In genomic region chr7:143205560-143206293, GRCh38 we compare ENCODE assay signal across 10 cellular contexts. TPM values are rescaled to one million over a fixed set of nuclear protein-coding genes. Genes with fewer than 3 reads are reported as not detected.
DNase-seq lines count a peak whose midpoint lies in the region; ATAC-seq and TF ChIP-seq lines count a peak whose summit lies in the region.
"Had no signal": no experiment of that assay in that cellular context is flagged by ENCODE, and none has a peak within 500 bp of the region (broad histone marks: within the 10 kb centered on the region; RNA-seq: fewer than 3 reads in every experiment).

No MANE protein-coding gene starts in this region.

- TF ChIP-seq CTCF in OCI-LY7 (conservative IDR thresholded peaks at IDR 0.05; ENCODE audit: low read length) (no peak), lung (IDR thresholded peaks at IDR 0.05; ENCODE audit: control extremely low read depth, extremely low read depth) (no peak), foreskin keratinocyte (conservative IDR thresholded peaks at IDR 0.05) (no peak)

- H3K36me3 ChIP-seq in OCI-LY7 (ENCODE audit: insufficient read depth, low read length), result no peaks in the 10 kb centered on the region
- H3K36me3 ChIP-seq in lung (ENCODE audit: control insufficient read depth in 2 of 2, insufficient read depth in 2 of 2, low read length in 2 of 2), result no peaks in the 10 kb centered on the region

- H3K9me3 ChIP-seq in OCI-LY7 (ENCODE audit: low read length), result no peaks in the 10 kb centered on the region
- no peaks in the 10 kb centered on the region for H3K9me3 ChIP-seq in lung (ENCODE audit: control insufficient read depth in 2 of 2, insufficient read depth in 1 of 2, low read length in 1 of 2)

- DNase-seq in activated naive CD4-positive, alpha-beta T cell treated with anti-CD3 and anti-CD28 coated beads, Interleukin-2, amount 10 ng/mL, durations not matched to agents 7 days and 5 days, result peak; percentile 38
- DNase-seq in activated naive CD4-positive, alpha-beta T cell treated with Interleukin-2 at 50 U/mL for 16 hours, result no peak
- DNase-seq in OCI-LY7 (ENCODE audit: low spot score) (peak; percentile 60), lung (ENCODE audit: low spot score) (peak; percentile 40), ecto neural progenitor cell (ENCODE audit: low spot score) (no peak), foreskin keratinocyte (no peak)

- intact Hi-C loops in OCI-LY7 (cut with micrococcal nuclease; ENCODE audit: unreplicated experiment), result no loop called here

- no peaks in the 10 kb centered on the region for H4K20me1 ChIP-seq in OCI-LY7 (ENCODE audit: insufficient read depth, low read length)

- H3K27ac ChIP-seq in OCI-LY7 (ENCODE audit: low read depth, low read length, poor library complexity, severe bottlenecking), result no peak overlapping the region
- no peak overlapping the region for H3K27ac ChIP-seq in lung (ENCODE audit: low read depth in 1 of 2, low read length in 1 of 2)
- no peak overlapping the region for H3K27ac ChIP-seq in foreskin keratinocyte
- H3K27ac ChIP-seq: VCaP had no signal

- no peaks in the 10 kb centered on the region for H3K9me3 Mint-ChIP-seq in activated naive CD4-positive, alpha-beta T cell treated with anti-CD3 and anti-CD28 coated beads, Interleukin-2, amount 10 ng/mL, durations not matched to agents 7 days and 5 days

- no peaks in the 10 kb centered on the region for H3K9me2 ChIP-seq in OCI-LY7 (ENCODE audit: insufficient read depth, low read length)

- H3K4me1 ChIP-seq in OCI-LY7 (ENCODE audit: insufficient read depth, low read length, poor library complexity, severe bottlenecking) (peaks cover 11% of the 10 kb centered on the region), lung (ENCODE audit: control insufficient read depth in 2 of 2, insufficient read depth in 2 of 2, low read length in 2 of 2) (peaks cover 0 to 3% of the 10 kb centered on the region in 2 donors), foreskin keratinocyte (no peaks in the 10 kb centered on the region)

- H3K4me3 Mint-ChIP-seq in activated naive CD4-positive, alpha-beta T cell treated with anti-CD3 and anti-CD28 coated beads, Interleukin-2, amount 10 ng/mL, durations not matched to agents 7 days and 5 days, result no peak overlapping the region

- H3K36me3 Mint-ChIP-seq in activated naive CD4-positive, alpha-beta T cell treated with anti-CD3 and anti-CD28 coated beads, Interleukin-2, amount 10 ng/mL, durations not matched to agents 7 days and 5 days, result no peaks in the 10 kb centered on the region

- CTCF ChIA-PET in activated naive CD4-positive, alpha-beta T cell treated with anti-CD3 and anti-CD28 coated beads, Interleukin-2, amount 10 ng/mL, durations not matched to agents 7 days and 5 days (lab: Charles Lee), result interaction anchor here (0.8 to 1.7 kb wide), 2 partner anchors 10 to 200 kb away, joined by 3 to 6 read pairs; no protein-coding TSS in a partner anchor
- CTCF ChIA-PET in OCI-LY7 (lab: Charles Lee; ENCODE audit: unreplicated experiment), result interaction anchor here (0.8 kb wide), 1 partner anchor 10 kb away, joined by 4 read pairs; no protein-coding TSS in a partner anchor

- H3K4me3 ChIP-seq in OCI-LY7 (ENCODE audit: low read depth, low read length, poor library complexity, severe bottlenecking) (peak overlapping the region; percentile 23), lung (no peak overlapping the region)

- H3K79me2 ChIP-seq in OCI-LY7 (ENCODE audit: insufficient read depth, low read depth, low read length), result no peaks in the 10 kb centered on the region

- peak; percentile 89 for ATAC-seq in HG02884 (IDR thresholded peaks at IDR 0.05; ENCODE audit: unreplicated experiment)
- ATAC-seq in lung (ENCODE audit: insufficient read depth, low FRiP score), result peak; percentile 73
- ATAC-seq in foreskin keratinocyte, result no peak
- ATAC-seq in GM18520 (IDR thresholded peaks at IDR 0.05; ENCODE audit: unreplicated experiment), result no peak

- no TSS peak for BruUV-seq in OCI-LY7 (replicated peaks; lab: Mats Ljungman, UMichigan)

- H2AFZ ChIP-seq in OCI-LY7 (ENCODE audit: low read length), result peak overlapping the region; percentile 61; the same call in 1 of the 2 replicates

- no peak overlapping the region for H3K27ac Mint-ChIP-seq in activated naive CD4-positive, alpha-beta T cell treated with anti-CD3 and anti-CD28 coated beads, Interleukin-2, amount 10 ng/mL, durations not matched to agents 7 days and 5 days

- 27 to 50% methylated on average over 13 of the region's 13 CpGs for WGBS in lung, 2 donors

- POLR2A ChIA-PET in OCI-LY7 (lab: Charles Lee), result interaction anchor here (1.0 to 1.2 kb wide), 2 partner anchors 189 to 190 kb away, joined by 3 read pairs; no protein-coding TSS in a partner anchor

- H3K4me2 ChIP-seq in OCI-LY7 (ENCODE audit: low read length), result peak overlapping the region; percentile 49

- H3K4me1 Mint-ChIP-seq in activated naive CD4-positive, alpha-beta T cell treated with anti-CD3 and anti-CD28 coated beads, Interleukin-2, amount 10 ng/mL, durations not matched to agents 7 days and 5 days, result peaks cover 12% of the 10 kb centered on the region

- peaks cover 24% of the 10 kb centered on the region for H3K27me3 Mint-ChIP-seq in activated naive CD4-positive, alpha-beta T cell treated with anti-CD3 and anti-CD28 coated beads, Interleukin-2, amount 10 ng/mL, durations not matched to agents 7 days and 5 days

- H3K27me3 ChIP-seq in lung (ENCODE audit: control insufficient read depth, insufficient read depth) (no peaks in the 10 kb centered on the region), foreskin keratinocyte (no peaks in the 10 kb centered on the region)

RNA-seq across cellular contexts. Expression of gene TAS2R40, which starts 16.1 kb away (rescaled TPM):
- total RNA-seq in OCI-LY7 (2014; rRNA removed; shearing (Covaris generic)), result not detected in 2 replicates
- not detected in 2 replicates for total RNA-seq in OCI-LY7 (2022)
- total RNA-seq in lung, result not detected
- under 1 TPM in 1 of 2 donors, not detected in 1; 0.07 TPM for polyA plus RNA-seq in lung
- not detected in 2 replicates for total RNA-seq in foreskin keratinocyte
- polyA plus RNA-seq in foreskin keratinocyte, result not detected in 2 replicates
- total RNA-seq: glomerular endothelial cell had no signal

RNA-seq across cellular contexts. Expression of gene TAS2R39, which starts 22.5 kb away (rescaled TPM):
- not detected in 2 replicates for total RNA-seq in OCI-LY7 (2014; rRNA removed; shearing (Covaris generic))
- total RNA-seq in OCI-LY7 (2022) (not detected in 2 replicates), lung (not detected), foreskin keratinocyte (not detected in 2 replicates)
- polyA plus RNA-seq in lung (not detected), foreskin keratinocyte (not detected in 2 replicates)
- total RNA-seq: glomerular endothelial cell had no signal

RNA-seq across cellular contexts. Expression of gene GSTK1, which starts 57.5 kb away (rescaled TPM):
- 37.8 and 39.4 TPM in 2 replicates for total RNA-seq in OCI-LY7 (2014; rRNA removed; shearing (Covaris generic))
- 41.6 and 44.5 TPM in 2 replicates for total RNA-seq in OCI-LY7 (2022)
- 100 to 1,000 TPM; 110 to 130 TPM for total RNA-seq in lung
- 100 to 1,000 TPM; 119 TPM for polyA plus RNA-seq in lung
- total RNA-seq in foreskin keratinocyte, result 106 and 107 TPM in 2 replicates
- polyA plus RNA-seq in foreskin keratinocyte, result 141 and 152 TPM in 2 replicates

Comparison
In these comparisons a context has a peak if more than half of its experiments do, and no peak if none do; other contexts are left out.
1. DNase-seq: peak in activated naive CD4-positive, alpha-beta T cell treated with anti-CD3 and anti-CD28 coated beads, Interleukin-2, amount 10 ng/mL, durations not matched to agents 7 days and 5 days (single experiment), OCI-LY7 (single experiment) and lung (single experiment); none in activated naive CD4-positive, alpha-beta T cell treated with Interleukin-2 at 50 U/mL for 16 hours (single experiment), ecto neural progenitor cell (single experiment) and foreskin keratinocyte (0 of 2).
2. ATAC-seq: peak in HG02884 (single experiment) and lung (single experiment); none in foreskin keratinocyte (single experiment) and GM18520 (single experiment).